In the genomic region with DNA sequence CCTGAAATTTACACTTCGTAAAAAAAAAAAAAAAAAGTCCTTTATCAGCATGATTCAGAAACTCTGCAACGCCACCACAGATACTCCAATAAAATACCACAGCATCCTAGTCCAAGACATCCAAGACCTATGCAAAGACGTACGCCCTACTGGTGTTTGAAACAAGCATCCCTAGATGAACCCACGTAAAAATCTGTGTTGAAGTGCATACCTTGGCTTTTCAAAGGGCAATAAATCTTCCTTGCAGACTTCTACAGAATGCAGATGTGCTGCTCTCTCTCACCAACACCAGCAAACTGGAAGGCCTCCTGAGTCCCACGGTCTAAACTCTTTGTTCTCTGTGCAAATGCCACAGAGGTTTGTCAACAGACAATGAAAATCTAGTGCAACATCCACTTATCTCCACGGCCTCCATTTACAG, we compare ENCODE assay signal across 14 cellular contexts. TPM values are rescaled to one million over a fixed set of nuclear protein-coding genes. Genes with fewer than 3 reads are reported as not detected.
DNase-seq lines count a peak whose midpoint lies in the region; ATAC-seq and TF ChIP-seq lines count a peak whose summit lies in the region.
"Had no signal": no experiment of that assay in that cellular context is flagged by ENCODE, and none has a peak within 500 bp of the region (broad histone marks: within the 10 kb centered on the region; RNA-seq: fewer than 3 reads in every experiment).

No MANE protein-coding gene starts in this region.

- H3K4me2 ChIP-seq in hepatocyte: peak overlapping the region; percentile 59

- intact Hi-C loops in heart left ventricle (cut with DNase I): no loop called here

- H3K27ac ChIP-seq in cardiac muscle cell (peak overlapping the region; percentile 91), heart left ventricle (no peak overlapping the region), RWPE2 (ENCODE audit: poor library complexity, severe bottlenecking) (peak overlapping the region; percentile 63), hepatocyte (peak overlapping the region; percentile 93)
- H3K27ac ChIP-seq: psoas muscle, thoracic aorta had no signal

- ATAC-seq in heart left ventricle (no peak), RWPE2 (ENCODE audit: low read depth) (peak; percentile 63), GM21390 (IDR thresholded peaks at IDR 0.05; ENCODE audit: unreplicated experiment) (no peak)
- no peak for ATAC-seq in activated naive CD4-positive, alpha-beta T cell treated with anti-CD3 and anti-CD28 coated beads, Interleukin-2, amount 50 U/mL, for 72 hours
- ATAC-seq: body of pancreas, psoas muscle had no signal

- H3K36me3 Mint-ChIP-seq in activated naive CD4-positive, alpha-beta T cell treated with anti-CD3 and anti-CD28 coated beads, Interleukin-2, amount 50 U/mL, for 72 hours: no peaks in the 10 kb centered on the region

- H3K9me2 ChIP-seq in hepatocyte (replicated peaks; ENCODE audit: insufficient read depth): no peaks in the 10 kb centered on the region

- H2AFZ ChIP-seq in hepatocyte: no peak overlapping the region

- H3K4me1 ChIP-seq in cardiac muscle cell (ENCODE audit: low read depth) (peaks cover 32% of the 10 kb centered on the region), heart left ventricle (peaks cover 0 to 9% (median 3%) of the 10 kb centered on the region in 12 donors), RWPE2 (ENCODE audit: insufficient read depth, poor library complexity, severe bottlenecking) (peaks cover 39% of the 10 kb centered on the region), hepatocyte (ENCODE audit: insufficient read depth) (peaks cover 43% of the 10 kb centered on the region)

- no peaks in the 10 kb centered on the region for H3K36me3 ChIP-seq in cardiac muscle cell
- H3K36me3 ChIP-seq in heart left ventricle: no peaks in the 10 kb centered on the region
- H3K36me3 ChIP-seq in RWPE2 (ENCODE audit: low read depth): no peaks in the 10 kb centered on the region
- H3K36me3 ChIP-seq in hepatocyte (replicated peaks; ENCODE audit: insufficient read depth, low read depth): no peaks in the 10 kb centered on the region
- H3K36me3 ChIP-seq: thoracic aorta had no signal

- H3K9me3 Mint-ChIP-seq in activated naive CD4-positive, alpha-beta T cell treated with anti-CD3 and anti-CD28 coated beads, Interleukin-2, amount 50 U/mL, for 72 hours: no peaks in the 10 kb centered on the region

- H3K27me3 ChIP-seq in cardiac muscle cell (no peaks in the 10 kb centered on the region), heart left ventricle (no peaks in the 10 kb centered on the region), RWPE2 (ENCODE audit: insufficient read depth, poor library complexity, severe bottlenecking) (no peaks in the 10 kb centered on the region), hepatocyte (no peaks in the 10 kb centered on the region)
- H3K27me3 ChIP-seq: body of pancreas had no signal

- H3K9me3 ChIP-seq in cardiac muscle cell (ENCODE audit: low read depth): no peaks in the 10 kb centered on the region
- no peaks in the 10 kb centered on the region for H3K9me3 ChIP-seq in heart left ventricle
- no peaks in the 10 kb centered on the region for H3K9me3 ChIP-seq in RWPE2 (ENCODE audit: severe bottlenecking)
- no peaks in the 10 kb centered on the region for H3K9me3 ChIP-seq in hepatocyte (ENCODE audit: low read depth)
- H3K9me3 ChIP-seq: body of pancreas, psoas muscle, thoracic aorta had no signal

- H3K27ac Mint-ChIP-seq in activated naive CD4-positive, alpha-beta T cell treated with anti-CD3 and anti-CD28 coated beads, Interleukin-2, amount 50 U/mL, for 72 hours: no peak overlapping the region
- H3K27ac Mint-ChIP-seq: B cell had no signal

- H3K79me2 ChIP-seq in hepatocyte: peaks cover 77% of the 10 kb centered on the region

- TF ChIP-seq POLR2A in heart left ventricle (IDR thresholded peaks at IDR 0.05): no peak

- peaks cover 23% of the 10 kb centered on the region for H4K20me1 ChIP-seq in hepatocyte (ENCODE audit: insufficient read depth, poor library complexity, severe bottlenecking)

- no peak overlapping the region for H3K4me3 ChIP-seq in cardiac muscle cell
- no peak overlapping the region for H3K4me3 ChIP-seq in heart left ventricle
- H3K4me3 ChIP-seq in RWPE2 (ENCODE audit: severe bottlenecking): no peak overlapping the region
- H3K4me3 ChIP-seq in hepatocyte: no peak overlapping the region
- H3K4me3 ChIP-seq: body of pancreas, psoas muscle, thoracic aorta had no signal

- 51 to 69% (median 63%) methylated on average over 7 of the region's 7 CpGs for WGBS in heart left ventricle, 4 donors
- WGBS in hepatocyte (ENCODE audit: low lambda C conversion rate, missing lambda C conversion rate): 8% methylated on average over 7 of the region's 7 CpGs

- TF ChIP-seq CTCF in cardiac muscle cell (IDR thresholded peaks at IDR 0.05; ENCODE audit: low read depth, low read length): peak; percentile 2
- no peak for TF ChIP-seq CTCF in heart left ventricle (IDR thresholded peaks at IDR 0.05)
- no peak for TF ChIP-seq CTCF in RWPE2 (IDR thresholded peaks at IDR 0.05; ENCODE audit: poor library complexity, severe bottlenecking)
- TF ChIP-seq CTCF in hepatocyte (IDR thresholded peaks at IDR 0.05; ENCODE audit: poor library complexity): no peak

- DNase-seq in cardiac muscle cell (ENCODE audit: low read depth in 1 of 2, low spot score in 1 of 2) (peak; percentile 73 to 78), heart left ventricle (no peak), RWPE2 (ENCODE audit: low spot score) (no peak), hepatocyte (ENCODE audit: low spot score) (peak; percentile 64), NCI-H2196 treated with DMSO at 0.1 percent for 48 hours (lab: John Stamatoyannopoulos, UW; ENCODE audit: unreplicated experiment) (no peak), GM03348 (ENCODE audit: low spot score) (no peak)
- no peak for DNase-seq in activated naive CD4-positive, alpha-beta T cell treated with anti-CD3 and anti-CD28 coated beads, Interleukin-2, amount 50 U/mL, for 72 hours (ENCODE audit: low spot score in 2 of 2)
- DNase-seq: activated CD8-positive, alpha-beta memory T cell treated with anti-CD3 and anti-CD28 coated beads, Interleukin-2, amount 50 U/mL, for 48 hours; body of pancreas; NCI-H69; psoas muscle had no signal

RNA-seq across cellular contexts. Expression of gene MYO10, which starts 38.8 kb away (rescaled TPM):
- total RNA-seq in cardiac muscle cell (7.1 and 9.3 TPM in 2 replicates), heart left ventricle (10 to 100 TPM in 1 of 9 donors, 1 to 10 TPM in 8; 2.0 to 17.3 (median 5.5) TPM), hepatocyte (32.3 and 33.7 TPM in 2 replicates)
- polyA plus RNA-seq in cardiac muscle cell (8.2 and 15.2 TPM in 2 replicates), heart left ventricle (1 to 10 TPM; 2.0 to 2.8 TPM), hepatocyte (52.4 and 53.2 TPM in 2 replicates)
- total RNA-seq in activated naive CD4-positive, alpha-beta T cell treated with anti-CD3 and anti-CD28 coated beads, Interleukin-2, amount 50 U/mL, for 72 hours: 1 to 10 TPM in 1 of 2 donors, under 1 TPM in 1; 0.11 to 1.5 TPM
- total RNA-seq: B cell had no signal

Comparison
In these comparisons a context has a peak if more than half of its experiments do, and no peak if none do; other contexts are left out.
1. DNase-seq: peak in cardiac muscle cell (2 of 2) and hepatocyte (single experiment); none in heart left ventricle (0 of 5), RWPE2 (single experiment), activated naive CD4-positive, alpha-beta T cell treated with anti-CD3 and anti-CD28 coated beads, Interleukin-2, amount 50 U/mL, for 72 hours (0 of 2), NCI-H2196 treated with DMSO at 0.1 percent for 48 hours (single experiment) and GM03348 (single experiment).
2. H3K27ac ChIP-seq: peak in cardiac muscle cell (single experiment), RWPE2 (single experiment) and hepatocyte (single experiment); none in heart left ventricle (0 of 12).